In genomic region chr11:959608-960007, GRCh38 we compare ENCODE assay signal across 17 cellular contexts. TPM values are rescaled to one million over a fixed set of nuclear protein-coding genes. Genes with fewer than 3 reads are reported as not detected.
A peak's percentile ranks its signal among the peaks of the same experiment; 100 is the strongest.
DNase-seq lines count a peak whose midpoint lies in the region; ATAC-seq, FAIRE-seq and TF ChIP-seq lines count a peak whose summit lies in the region.
"Had no signal": no experiment of that assay in that cellular context is flagged by ENCODE, and none has a peak within 500 bp of the region (broad histone marks: within the 10 kb centered on the region; RNA-seq: fewer than 3 reads in every experiment).

No MANE protein-coding gene starts in this region.

- H3K27ac ChIP-seq in H1 (ENCODE audit: low read depth, low read length) = no peak overlapping the region
- H3K27ac ChIP-seq in liver (ENCODE audit: low read depth in 1 of 2, low read length in 2 of 2) = peak overlapping the region; percentile 64 to 82

- no peak for TF ChIP-seq EP300 in H1 (IDR thresholded peaks at IDR 0.05; ENCODE audit: borderline replicate concordance in 1 of 2, low read depth in 2 of 2, low read length in 2 of 2)

- H3K4me2 ChIP-seq in H1 (ENCODE audit: insufficient read depth in 1 of 2, low read depth in 2 of 2, low read length in 2 of 2) = no peak overlapping the region

- H2BK15ac ChIP-seq in H1 (ENCODE audit: low read length) = no peak overlapping the region

- H3K23me2 ChIP-seq in H1 (ENCODE audit: low read depth, low read length) = peaks cover under 1% of the 10 kb centered on the region; the same call in 1 of the 2 replicates

- no peak overlapping the region for H2BK120ac ChIP-seq in H1 (replicated peaks; ENCODE audit: low read depth, low read length)

- 0 out of 2 replicates have a peak overlapping the region, but pooled peaks have one; percentile 0 for H2BK12ac ChIP-seq in H1 (ENCODE audit: low read depth, low read length)

- no peak overlapping the region for H2BK20ac ChIP-seq in H1 (ENCODE audit: low read length)

- no peak overlapping the region for H3K9ac ChIP-seq in H1 (replicated peaks in 1 of 4; ENCODE audit: extremely low read depth in 1 of 4, low read depth in 3 of 4, low read length in 3 of 4)
- peak overlapping the region in 1 of 2 donors; percentile 66 for H3K9ac ChIP-seq in liver (ENCODE audit: low read depth in 1 of 2, low read length in 2 of 2)

- peaks cover 19% of the 10 kb centered on the region for H3K36me3 Mint-ChIP-seq in type B pancreatic cell

- H3K27ac Mint-ChIP-seq in type B pancreatic cell = no peak overlapping the region
- H3K27ac Mint-ChIP-seq: B cell had no signal

- ATAC-seq in Right ventricle myocardium inferior = no peak
- no peak for ATAC-seq in left ventricle myocardium superior

- H3K27me3 ChIP-seq in H1 (replicated peaks in 1 of 4; ENCODE audit: control insufficient read depth in 3 of 4, extremely low read depth in 1 of 4, insufficient read depth in 3 of 4, low read length in 3 of 4) (no peaks in the 10 kb centered on the region), liver (ENCODE audit: control insufficient read depth in 4 of 4, insufficient read depth in 4 of 4, low read length in 3 of 4) (no peaks in the 10 kb centered on the region)

- H2BK5ac ChIP-seq in H1 (ENCODE audit: low read depth, low read length) = 0 out of 2 replicates have a peak overlapping the region, but pooled peaks have one; percentile 1

- H2AFZ ChIP-seq in H1 (ENCODE audit: low read length) = no peak overlapping the region

- peak overlapping the region; percentile 31 for H3K4me3 Mint-ChIP-seq in type B pancreatic cell
- H3K4me3 Mint-ChIP-seq: B cell had no signal

- H4K5ac ChIP-seq in H1 (ENCODE audit: insufficient read length, low read depth, low read length) = no peak overlapping the region

- no peaks in the 10 kb centered on the region for H3K27me3 Mint-ChIP-seq in type B pancreatic cell
- H3K27me3 Mint-ChIP-seq: B cell had no signal

- no peaks in the 10 kb centered on the region for H3K9me3 Mint-ChIP-seq in type B pancreatic cell

- intact Hi-C loops in Right ventricle myocardium inferior (cut with DNase I) (no loop called here), left ventricle myocardium superior (cut with micrococcal nuclease) (no loop called here)

- peaks cover 0 to 34% (median 11%) of the 10 kb centered on the region in 4 experiments; a peak in 3 of 8 replicates for H3K36me3 ChIP-seq in H1 (ENCODE audit: control insufficient read depth in 2 of 4, insufficient read depth in 4 of 4, low read length in 3 of 4)
- peaks cover 0 to 12% (median 3%) of the 10 kb centered on the region in 4 donors for H3K36me3 ChIP-seq in liver (ENCODE audit: control insufficient read depth in 4 of 4, insufficient read depth in 3 of 4, low read depth in 1 of 4, low read length in 3 of 4)

- CTCF ChIA-PET in H1 (lab: Charles Lee; ENCODE audit: partially characterized antibody) = interaction anchor here (0.9 to 2.3 kb wide), 3 partner anchors 14 to 59 kb away, joined by 3 to 9 read pairs (median 6); no protein-coding TSS in a partner anchor

- no peak overlapping the region for H3K4ac ChIP-seq in H1 (replicated peaks; ENCODE audit: insufficient read length, low read depth, low read length)

- no peak overlapping the region for H3K14ac ChIP-seq in H1 (ENCODE audit: insufficient read length)

- H3K9me3 ChIP-seq in H1 (ENCODE audit: insufficient read depth in 2 of 2, low read depth in 1 of 2, low read length in 1 of 2) = peaks cover 3 to 9% of the 10 kb centered on the region in 2 experiments; a peak in 2 of 4 replicates
- no peaks in the 10 kb centered on the region for H3K9me3 ChIP-seq in liver (ENCODE audit: control insufficient read depth in 4 of 4, low read length in 3 of 4)

- no peak overlapping the region for H3K23ac ChIP-seq in H1 (ENCODE audit: insufficient read length)

- no peak overlapping the region for H3K56ac ChIP-seq in H1 (replicated peaks; ENCODE audit: insufficient read length, low read depth, low read length)

- peak; percentile 13 for DNase-seq in Right ventricle myocardium inferior (ENCODE audit: missing footprints)
- DNase-seq in left ventricle myocardium superior = no peak
- DNase-seq in H1 (ENCODE audit: low read depth in 1 of 2, low spot score in 2 of 2) = no peak
- DNase-seq in type B pancreatic cell (ENCODE audit: extremely low spot score, unreplicated experiment) = no peak
- no peak for DNase-seq in NCI-H187 treated with DMSO at 0.1 percent for 48 hours (lab: John Stamatoyannopoulos, UW)
- no peak for DNase-seq in NCI-H2171 treated with DMSO at 0.1 percent for 48 hours (lab: John Stamatoyannopoulos, UW)
- DNase-seq in ecto neural progenitor cell (ENCODE audit: low spot score) = no peak
- DNase-seq: 8988T, HCEC 1CT, MM.1S, NCI-H1092 treated with DMSO at 0.1 percent for 48 hours, NCI-H2081 treated with DMSO at 0.1 percent for 48 hours, NCI-H524, SHP77 treated with DMSO at 0.1 percent for 48 hours had no signal

- TF ChIP-seq CTCF in H1 (IDR thresholded peaks at IDR 0.05; ENCODE audit: control extremely low read depth in 1 of 3, insufficient read depth in 1 of 3, low read depth in 1 of 3, low read length in 3 of 3) (no peak), liver (IDR thresholded peaks at IDR 0.05; ENCODE audit: low read depth, low read length, missing input control) (peak; percentile 60), type B pancreatic cell (conservative IDR thresholded peaks at IDR 0.05) (no peak)

- H3K4me1 Mint-ChIP-seq in type B pancreatic cell (ENCODE audit: unreplicated experiment) = peaks cover 35% of the 10 kb centered on the region

- H3K79me1 ChIP-seq in H1 (ENCODE audit: low read depth, low read length) = peaks cover 21% of the 10 kb centered on the region

- peaks cover 2 to 31% of the 10 kb centered on the region in 2 experiments; a peak in 3 of 4 replicates for H3K79me2 ChIP-seq in H1 (ENCODE audit: control insufficient read depth in 1 of 2, insufficient read depth in 2 of 2, low read length in 2 of 2)

- no peak overlapping the region for H2AK5ac ChIP-seq in H1 (ENCODE audit: low read depth, low read length)

- WGBS in H1 (ENCODE audit: extremely low coverage in 1 of 2, insufficient coverage in 1 of 2, insufficient read length in 1 of 2, insufficient replicate concordance in 2 of 2, low coverage in 1 of 2, low lambda C conversion rate in 2 of 2, missing lambda C conversion rate in 1 of 2), 2 experiments = 91% methylated on average over 10 of the region's 10 CpGs; no CpG with 5 or more reads in 1 of the 2 experiments
- 27% methylated on average over 10 of the region's 10 CpGs for WGBS in liver

- H3K4me3 ChIP-seq in H1 (ENCODE audit: extremely low read depth in 1 of 4, insufficient read depth in 2 of 4, low read depth in 3 of 4, low read length in 4 of 4) = no peak overlapping the region
- H3K4me3 ChIP-seq in liver (ENCODE audit: low read depth in 1 of 3, low read length in 3 of 3) = no peak overlapping the region

- H4K91ac ChIP-seq in H1 (replicated peaks; ENCODE audit: insufficient read length, low read length) = no peak overlapping the region

- POLR2A ChIA-PET in H1 (lab: Charles Lee; ENCODE audit: partially characterized antibody) = interaction anchor here (1.8 kb wide), 1 partner anchor 15 kb away, joined by 3 read pairs; no protein-coding TSS in a partner anchor

- no peak overlapping the region for H3K18ac ChIP-seq in H1 (ENCODE audit: extremely low read depth, low read length)

- peaks cover 0 to 16% (median 4%) of the 10 kb centered on the region in 4 experiments; a peak in 4 of 7 replicates for H3K4me1 ChIP-seq in H1 (replicated peaks in 1 of 4; ENCODE audit: control insufficient read depth in 3 of 4, insufficient read depth in 4 of 4, low read length in 3 of 4)
- H3K4me1 ChIP-seq in liver (ENCODE audit: control insufficient read depth in 4 of 4, insufficient read depth in 4 of 4, low read length in 3 of 4) = peaks cover 6 to 38% (median 30%) of the 10 kb centered on the region in 4 donors

- H4K20me1 ChIP-seq in H1 (replicated peaks in 1 of 2; ENCODE audit: control insufficient read depth in 1 of 2, insufficient read depth in 2 of 2, low read length in 2 of 2) = peaks cover 3 to 19% of the 10 kb centered on the region in 2 experiments

- H4K8ac ChIP-seq in H1 (ENCODE audit: extremely low read depth, insufficient read depth, low read length) = no peak overlapping the region; the same call in 1 of the 2 replicates

- TF ChIP-seq RAD21 in H1 (IDR thresholded peaks at IDR 0.05 in 1 of 2, conservative IDR thresholded peaks at IDR 0.05 in 1 of 2; ENCODE audit: low read depth in 2 of 2, low read length in 2 of 2) (no peak), liver (IDR thresholded peaks at IDR 0.05) (peak; percentile 84)

- TF ChIP-seq POLR2A in H1 (IDR thresholded peaks at IDR 0.05; ENCODE audit: control extremely low read depth in 1 of 2, low read depth in 2 of 2, low read length in 2 of 2) = no peak

- FAIRE-seq in H1 (lab: Jason Lieb, UNC) = no peak
- FAIRE-seq: G401.6 had no signal

TF ChIP-seq in liver, 16 proteins besides CTCF, POLR2A, EP300 and RAD21 (continues in another document):
- no peak for TF ChIP-seq TAF1 (conservative IDR thresholded peaks at IDR 0.05)

RNA-seq across cellular contexts. Expression of gene AP2A2, which starts 33.9 kb away (rescaled TPM):
- 51.7 TPM for total RNA-seq in Right ventricle myocardium inferior
- 42.6 TPM for total RNA-seq in left ventricle myocardium superior
- 50.0 and 56.3 TPM in 2 replicates for total RNA-seq in H1 (2021; fragmentation: NEBNext Ultra II Directional; extraction: Animal tissue kit (Norgen Biotek cat#: 25700))
- 65.0 and 70.0 TPM in 2 replicates for polyA plus RNA-seq in H1 (2011; rRNA removed)
- 44.9 TPM for polyA plus RNA-seq in H1 (2011; cell fraction: cytosol; rRNA removed)
- 169 TPM for polyA plus RNA-seq in H1 (2011; cell fraction: nucleus; rRNA removed)
- polyA plus RNA-seq in H1 (2012, experiment 1 of 2) = 40.2 to 49.3 TPM (median 44.1 TPM) in 4 replicates
- 31.3 TPM for polyA plus RNA-seq in H1 (2012, experiment 2 of 2)
- 44.2 TPM for polyA plus RNA-seq in H1 (2013, experiment 1 of 2)
- polyA plus RNA-seq in H1 (2013, experiment 2 of 2) = 40.7 TPM
- 55.2 and 63.7 TPM in 2 replicates for polyA minus RNA-seq in H1 (2011; rRNA and poly(A)+ RNA removed)
- polyA minus RNA-seq in H1 (2011; cell fraction: cytosol; rRNA and poly(A)+ RNA removed) = 75.7 TPM
- polyA minus RNA-seq in H1 (2011; cell fraction: nucleus; rRNA and poly(A)+ RNA removed) = 71.4 TPM
- 10 to 100 TPM; 20.5 to 39.7 TPM for total RNA-seq in liver
- polyA plus RNA-seq in liver = 10 to 100 TPM; 22.0 to 25.5 TPM
- 82.6 and 109 TPM in 2 replicates for total RNA-seq in type B pancreatic cell (ENCODE audit: low replicate concordance)

RNA-seq across cellular contexts. Expression of gene CHID1, which starts 49.0 kb away (rescaled TPM):
- total RNA-seq in Right ventricle myocardium inferior = 49.4 TPM
- total RNA-seq in left ventricle myocardium superior = 53.0 TPM
- total RNA-seq in H1 (2021; fragmentation: NEBNext Ultra II Directional; extraction: Animal tissue kit (Norgen Biotek cat#: 25700)) = 78.9 and 81.2 TPM in 2 replicates
- 88.5 and 114 TPM in 2 replicates for polyA plus RNA-seq in H1 (2011; rRNA removed)
- polyA plus RNA-seq in H1 (2011; cell fraction: cytosol; rRNA removed) = 102 TPM
- 115 TPM for polyA plus RNA-seq in H1 (2011; cell fraction: nucleus; rRNA removed)
- polyA plus RNA-seq in H1 (2012, experiment 1 of 2) = 55.8 to 87.0 TPM (median 82.0 TPM) in 4 replicates
- 82.1 TPM for polyA plus RNA-seq in H1 (2012, experiment 2 of 2)
- polyA plus RNA-seq in H1 (2013, experiment 1 of 2) = 76.3 TPM
- 80.1 TPM for polyA plus RNA-seq in H1 (2013, experiment 2 of 2)
- 59.6 and 70.2 TPM in 2 replicates for polyA minus RNA-seq in H1 (2011; rRNA and poly(A)+ RNA removed)
- 49.1 TPM for polyA minus RNA-seq in H1 (2011; cell fraction: cytosol; rRNA and poly(A)+ RNA removed)
- 52.7 TPM for polyA minus RNA-seq in H1 (2011; cell fraction: nucleus; rRNA and poly(A)+ RNA removed)
- 10 to 100 TPM; 39.5 to 67.1 TPM for total RNA-seq in liver
- 10 to 100 TPM; 51.1 to 68.8 TPM for polyA plus RNA-seq in liver
- 98.9 and 100 TPM in 2 replicates for total RNA-seq in type B pancreatic cell (ENCODE audit: low replicate concordance)
